ENCODE assay signal across 9 cellular contexts in genomic region chr10:72736176-72736795, GRCh38. TPM values are rescaled to one million over a fixed set of nuclear protein-coding genes. Genes with fewer than 3 reads are reported as not detected.
DNase-seq lines count a peak whose midpoint lies in the region; ATAC-seq and TF ChIP-seq lines count a peak whose summit lies in the region.
"Had no signal": no experiment of that assay in that cellular context is flagged by ENCODE, and none has a peak within 500 bp of the region (broad histone marks: within the 10 kb centered on the region; RNA-seq: fewer than 3 reads in every experiment).

No MANE protein-coding gene starts in this region.

- no peak overlapping the region for H2AFZ ChIP-seq in hepatocyte

- H3K79me2 ChIP-seq in hepatocyte = peaks cover 81% of the 10 kb centered on the region

- 60% methylated on average over 1 of the region's 1 CpG for WGBS in hepatocyte (ENCODE audit: low lambda C conversion rate, missing lambda C conversion rate)
- 71 to 88% methylated on average over 1 of the region's 1 CpG for WGBS in thyroid gland, 2 donors

- H3K36me3 ChIP-seq in hepatocyte (replicated peaks; ENCODE audit: insufficient read depth, low read depth) (no peaks in the 10 kb centered on the region), thyroid gland (no peaks in the 10 kb centered on the region)

- no peak for ATAC-seq in GM21786 (IDR thresholded peaks at IDR 0.05; ENCODE audit: unreplicated experiment)

- H3K4me1 ChIP-seq in hepatocyte (ENCODE audit: insufficient read depth) (peaks cover 35% of the 10 kb centered on the region), thyroid gland (peaks cover 14 to 31% of the 10 kb centered on the region in 2 donors)

- no peaks in the 10 kb centered on the region for H3K9me2 ChIP-seq in hepatocyte (replicated peaks; ENCODE audit: insufficient read depth)

- H3K27ac ChIP-seq in hepatocyte (peak overlapping the region; percentile 69), thyroid gland (peak overlapping the region in 2 of 3 donors; percentile 7 to 54)

- no peaks in the 10 kb centered on the region for H4K20me1 ChIP-seq in hepatocyte (ENCODE audit: insufficient read depth, poor library complexity, severe bottlenecking)

- H3K4me3 ChIP-seq in hepatocyte (no peak overlapping the region), thyroid gland (replicated peaks in 1 of 3) (no peak overlapping the region)

- H3K9me3 ChIP-seq in hepatocyte (ENCODE audit: low read depth) (no peaks in the 10 kb centered on the region), thyroid gland (no peaks in the 10 kb centered on the region)

- peak overlapping the region; percentile 3 for H3K4me2 ChIP-seq in hepatocyte

- TF ChIP-seq CTCF in hepatocyte (IDR thresholded peaks at IDR 0.05; ENCODE audit: poor library complexity) = no peak
- no peak for TF ChIP-seq CTCF in thyroid gland (IDR thresholded peaks at IDR 0.05)

- intact Hi-C loops in thyroid gland (cut with DNase I) = no loop called here

- peak; percentile 7 for DNase-seq in NCI-H1436 (lab: John Stamatoyannopoulos, UW)
- no peak for DNase-seq in NCI-H1436 treated with DMSO at 0.1 percent for 48 hours (lab: John Stamatoyannopoulos, UW)
- DNase-seq in amniotic epithelial cell (ENCODE audit: low read depth) = peak; percentile 52
- peak; percentile 56 for DNase-seq in hepatocyte (ENCODE audit: low spot score)
- DNase-seq in thyroid gland = no peak
- no peak for DNase-seq in cortex of kidney (lab: John Stamatoyannopoulos, UW)
- DNase-seq in putamen (ENCODE audit: low spot score) = no peak
- DNase-seq: retina had no signal

- TF ChIP-seq POLR2A in thyroid gland (IDR thresholded peaks at IDR 0.05) = no peak

- H3K27me3 ChIP-seq in hepatocyte (no peaks in the 10 kb centered on the region), thyroid gland (no peaks in the 10 kb centered on the region)

RNA-seq across cellular contexts. Expression of gene MCU, which starts 44.3 kb away (rescaled TPM):
- total RNA-seq in hepatocyte (39.8 and 41.7 TPM in 2 replicates), thyroid gland (10 to 100 TPM; 11.4 to 33.3 (median 24.9) TPM)
- 30.7 and 31.6 TPM in 2 replicates for polyA plus RNA-seq in hepatocyte

Comparison
In these comparisons a context has a peak if more than half of its experiments do, and no peak if none do; other contexts are left out.
1. DNase-seq: peak in NCI-H1436 (single experiment), amniotic epithelial cell (single experiment) and hepatocyte (single experiment); none in NCI-H1436 treated with DMSO at 0.1 percent for 48 hours (single experiment), thyroid gland (0 of 2), cortex of kidney (single experiment) and putamen (single experiment).